8 cellular contexts compared by ENCODE assay signal in the genomic region with DNA sequence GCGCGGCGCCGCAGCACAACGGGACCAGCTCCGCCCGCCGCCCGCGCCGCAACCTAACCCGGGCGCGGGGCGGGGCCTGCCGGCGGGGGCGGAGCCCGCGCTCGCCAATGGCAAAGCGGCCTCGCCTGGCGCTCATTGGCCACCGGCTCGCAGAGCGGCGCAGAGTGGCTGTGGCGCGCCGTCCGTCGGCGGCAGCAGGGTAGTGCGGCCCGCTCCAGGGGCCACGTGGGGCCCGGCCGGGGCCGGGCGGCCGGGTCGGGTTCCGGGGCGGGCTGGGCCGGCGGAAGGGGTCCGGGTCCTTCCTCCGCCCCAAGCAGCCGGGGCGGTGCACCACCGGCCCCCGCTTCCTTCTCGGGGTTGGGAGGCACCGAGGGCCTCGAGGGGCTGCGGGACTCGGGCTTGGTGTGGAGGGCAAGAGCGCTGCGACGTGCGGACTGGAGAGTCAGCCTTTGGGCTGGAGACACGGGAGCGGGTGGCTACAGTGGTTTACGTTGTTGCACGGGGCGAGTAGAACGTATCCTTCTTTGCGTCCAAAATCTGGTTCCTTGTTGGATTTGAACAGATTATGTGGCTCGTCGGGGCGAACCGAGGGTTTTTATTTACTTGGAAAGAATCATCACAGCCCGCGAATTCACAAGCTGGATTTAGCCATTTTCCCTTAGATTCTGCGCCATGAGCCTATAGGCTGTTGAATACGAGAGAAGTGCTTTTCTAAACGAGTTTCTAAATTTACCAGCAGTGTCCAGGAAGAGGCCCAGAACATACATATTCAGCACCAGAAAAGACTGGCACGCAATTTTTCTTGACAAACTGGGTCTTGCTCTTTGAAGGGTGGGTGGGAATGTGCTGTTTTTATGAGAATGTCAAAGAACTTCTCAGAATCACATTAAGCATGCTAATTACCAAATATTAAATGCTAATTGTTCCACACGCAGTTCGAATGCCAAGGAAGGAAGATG. TPM values are rescaled to one million over a fixed set of nuclear protein-coding genes. Genes with fewer than 3 reads are reported as not detected.
DNase-seq lines count a peak whose midpoint lies in the region; ATAC-seq and TF ChIP-seq lines count a peak whose summit lies in the region.

A gene (minus strand): TSS at position 29 of the 959 bp plus-strand sequence. CDS start 75 bp downstream, outside the sequence.

- no peak for TF ChIP-seq RAD21 in liver (IDR thresholded peaks at IDR 0.05)

- peak within 1 kb of the TSS; percentile 42 to 89 for H3K9ac ChIP-seq in liver (ENCODE audit: low read depth in 1 of 2, low read length in 2 of 2)

- peaks cover 0 to 21% (median 9%) of the 10 kb centered on the region in 4 donors for H3K36me3 ChIP-seq in liver (ENCODE audit: control insufficient read depth in 4 of 4, insufficient read depth in 3 of 4, low read depth in 1 of 4, low read length in 3 of 4)

- 1% methylated on average over 81 of the region's 81 CpGs for WGBS in liver

- ATAC-seq in GM19372 (IDR thresholded peaks at IDR 0.05; ENCODE audit: low read depth, unreplicated experiment) (peak; percentile 92), HG03521 (IDR thresholded peaks at IDR 0.05; ENCODE audit: unreplicated experiment) (peak; percentile 92)

- peak within 1 kb of the TSS; percentile 62 to 96 (median 95) for H3K4me3 ChIP-seq in liver (ENCODE audit: low read depth in 1 of 3, low read length in 3 of 3)

- peak; percentile 88 for DNase-seq in NCI-H748 (lab: John Stamatoyannopoulos, UW; ENCODE audit: unreplicated experiment)
- peak; percentile 88 to 90 for DNase-seq in activated CD4-positive, alpha-beta T cell treated with anti-CD3 and anti-CD28 coated beads, Interleukin-2, amount 50 U/mL, for 48 hours
- DNase-seq in dermis blood vessel endothelial cell, result peak; percentile 93
- peak; percentile 93 for DNase-seq in stimulated activated CD4-positive, alpha-beta T cell treated with anti-CD3 and anti-CD28 coated beads, Interleukin-4, amount 100 ng/mL, for 1 hour

- no peaks in the 10 kb centered on the region for H3K27me3 ChIP-seq in liver (ENCODE audit: control insufficient read depth in 4 of 4, insufficient read depth in 4 of 4, low read length in 3 of 4)

- H3K9me3 ChIP-seq in liver (ENCODE audit: control insufficient read depth in 4 of 4, low read length in 3 of 4), result no peaks in the 10 kb centered on the region

- peaks cover 5 to 16% (median 10%) of the 10 kb centered on the region in 4 donors for H3K4me1 ChIP-seq in liver (ENCODE audit: control insufficient read depth in 4 of 4, insufficient read depth in 4 of 4, low read length in 3 of 4)

- H3K27ac ChIP-seq in C4-2B (peak within 1 kb of the TSS; percentile 98), liver (ENCODE audit: low read depth in 1 of 2, low read length in 2 of 2) (peak within 1 kb of the TSS; percentile 30 to 84)

- TF ChIP-seq CTCF in C4-2B (conservative IDR thresholded peaks at IDR 0.05) (no peak; the same call in 1 of the 2 replicates), liver (IDR thresholded peaks at IDR 0.05; ENCODE audit: low read depth, low read length, missing input control) (peak; percentile 70)

TF ChIP-seq in liver, 16 proteins besides CTCF, POLR2A, EP300 and RAD21:
- TF ChIP-seq SP1 (IDR thresholded peaks at IDR 0.05) (no peak), YY1 (IDR thresholded peaks at IDR 0.05) (peak; percentile 12)
- TF ChIP-seq, protein P1, sequence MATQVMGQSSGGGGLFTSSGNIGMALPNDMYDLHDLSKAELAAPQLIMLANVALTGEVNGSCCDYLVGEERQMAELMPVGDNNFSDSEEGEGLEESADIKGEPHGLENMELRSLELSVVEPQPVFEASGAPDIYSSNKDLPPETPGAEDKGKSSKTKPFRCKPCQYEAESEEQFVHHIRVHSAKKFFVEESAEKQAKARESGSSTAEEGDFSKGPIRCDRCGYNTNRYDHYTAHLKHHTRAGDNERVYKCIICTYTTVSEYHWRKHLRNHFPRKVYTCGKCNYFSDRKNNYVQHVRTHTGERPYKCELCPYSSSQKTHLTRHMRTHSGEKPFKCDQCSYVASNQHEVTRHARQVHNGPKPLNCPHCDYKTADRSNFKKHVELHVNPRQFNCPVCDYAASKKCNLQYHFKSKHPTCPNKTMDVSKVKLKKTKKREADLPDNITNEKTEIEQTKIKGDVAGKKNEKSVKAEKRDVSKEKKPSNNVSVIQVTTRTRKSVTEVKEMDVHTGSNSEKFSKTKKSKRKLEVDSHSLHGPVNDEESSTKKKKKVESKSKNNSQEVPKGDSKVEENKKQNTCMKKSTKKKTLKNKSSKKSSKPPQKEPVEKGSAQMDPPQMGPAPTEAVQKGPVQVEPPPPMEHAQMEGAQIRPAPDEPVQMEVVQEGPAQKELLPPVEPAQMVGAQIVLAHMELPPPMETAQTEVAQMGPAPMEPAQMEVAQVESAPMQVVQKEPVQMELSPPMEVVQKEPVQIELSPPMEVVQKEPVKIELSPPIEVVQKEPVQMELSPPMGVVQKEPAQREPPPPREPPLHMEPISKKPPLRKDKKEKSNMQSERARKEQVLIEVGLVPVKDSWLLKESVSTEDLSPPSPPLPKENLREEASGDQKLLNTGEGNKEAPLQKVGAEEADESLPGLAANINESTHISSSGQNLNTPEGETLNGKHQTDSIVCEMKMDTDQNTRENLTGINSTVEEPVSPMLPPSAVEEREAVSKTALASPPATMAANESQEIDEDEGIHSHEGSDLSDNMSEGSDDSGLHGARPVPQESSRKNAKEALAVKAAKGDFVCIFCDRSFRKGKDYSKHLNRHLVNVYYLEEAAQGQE (IDR thresholded peaks at IDR 0.05), result peak; percentile 21

RNA-seq across cellular contexts. Expression of the gene that starts here (rescaled TPM):
- total RNA-seq in dermis blood vessel endothelial cell (10.6 and 41.3 TPM in 2 replicates), liver (10 to 100 TPM in 1 of 2 donors, 1 to 10 TPM in 1; 8.6 to 13.6 TPM)
- 10 to 100 TPM; 34.9 to 59.1 TPM for polyA plus RNA-seq in liver

Comparison
In these comparisons a context has a peak if more than half of its experiments do, and no peak if none do; other contexts are left out.
1. Peak in every context shown above with its lines: DNase-seq, ATAC-seq, H3K4me3 ChIP-seq and H3K27ac ChIP-seq.